12 cellular contexts compared by ENCODE assay signal in genomic region chr3:41997702-41998551, GRCh38. TPM values are rescaled to one million over a fixed set of nuclear protein-coding genes. Genes with fewer than 3 reads are reported as not detected.
DNase-seq lines count a peak whose midpoint lies in the region; FAIRE-seq and TF ChIP-seq lines count a peak whose summit lies in the region.
"Had no signal": no experiment of that assay in that cellular context is flagged by ENCODE, and none has a peak within 500 bp of the region (broad histone marks: within the 10 kb centered on the region; RNA-seq: fewer than 3 reads in every experiment).

No MANE protein-coding gene starts in this region.

- POLR2A ChIA-PET in OCI-LY7 (lab: Charles Lee), result interaction anchor here (2.1 to 2.3 kb wide), 2 partner anchors 9 to 15 kb away, joined by 4 to 6 read pairs; no protein-coding TSS in a partner anchor

- FAIRE-seq in D721Med (lab: Jason Lieb, UNC), result no peak
- FAIRE-seq: islet of Langerhans had no signal

- no peak for DNase-seq in BE2C
- DNase-seq in OCI-LY7 (ENCODE audit: low spot score), result no peak
- no peak for DNase-seq in esophagus muscularis mucosa (ENCODE audit: extremely low spot score)
- DNase-seq in NCI-H1092 (lab: John Stamatoyannopoulos, UW), result no peak
- DNase-seq in immature natural killer cell, result no peak
- no peak for DNase-seq in D721Med (ENCODE audit: insufficient read length, low spot score)
- DNase-seq in posterior vena cava (ENCODE audit: low spot score), result no peak
- DNase-seq: activated naive CD4-positive, alpha-beta T cell treated with anti-CD3 and anti-CD28 coated beads, Interleukin-2, amount 50 U/mL, for 16 hours; DND-41; GOT3 had no signal

- H3K4me3 ChIP-seq in BE2C (ENCODE audit: low read depth, low read length) (no peak overlapping the region), OCI-LY7 (ENCODE audit: low read depth, low read length, poor library complexity, severe bottlenecking) (no peak overlapping the region), esophagus muscularis mucosa (no peak overlapping the region), muscle layer of duodenum (ENCODE audit: low read depth in 1 of 2, low read length in 2 of 2) (no peak overlapping the region)

- peak; percentile 45 for TF ChIP-seq CTCF in BE2C (IDR thresholded peaks at IDR 0.05; ENCODE audit: low read depth, low read length)
- peak; percentile 52 for TF ChIP-seq CTCF in OCI-LY7 (conservative IDR thresholded peaks at IDR 0.05; ENCODE audit: low read length)
- peak; percentile 38 to 48 (median 39) for TF ChIP-seq CTCF in esophagus muscularis mucosa (IDR thresholded peaks at IDR 0.05)
- TF ChIP-seq CTCF in D721Med (IDR thresholded peaks at IDR 0.05; ENCODE audit: insufficient read depth, missing control alignments), result no peak

- no peaks in the 10 kb centered on the region for H3K36me3 ChIP-seq in BE2C
- H3K36me3 ChIP-seq in OCI-LY7 (ENCODE audit: insufficient read depth, low read length), result no peaks in the 10 kb centered on the region; the same call in 1 of the 2 replicates
- no peaks in the 10 kb centered on the region for H3K36me3 ChIP-seq in esophagus muscularis mucosa
- H3K36me3 ChIP-seq in muscle layer of duodenum (ENCODE audit: control insufficient read depth in 1 of 2, insufficient read depth in 2 of 2, low read length in 2 of 2), result no peaks in the 10 kb centered on the region

- H2AFZ ChIP-seq in OCI-LY7 (ENCODE audit: low read length), result no peak overlapping the region

- H3K9me3 ChIP-seq in BE2C, result no peaks in the 10 kb centered on the region
- no peaks in the 10 kb centered on the region for H3K9me3 ChIP-seq in OCI-LY7 (ENCODE audit: low read length)
- H3K9me3 ChIP-seq in esophagus muscularis mucosa, result no peaks in the 10 kb centered on the region
- peaks cover 0 to 4% of the 10 kb centered on the region in 2 donors for H3K9me3 ChIP-seq in muscle layer of duodenum (ENCODE audit: control insufficient read depth in 1 of 2, low read length in 2 of 2)

- CTCF ChIA-PET in OCI-LY7 (lab: Charles Lee; ENCODE audit: unreplicated experiment), result interaction anchor here (0.6 kb wide), 1 partner anchor 225 kb away, joined by 6 read pairs; no protein-coding TSS in a partner anchor

- H3K79me2 ChIP-seq in OCI-LY7 (ENCODE audit: insufficient read depth, low read depth, low read length), result no peaks in the 10 kb centered on the region

- H3K4me3 Mint-ChIP-seq in immature natural killer cell, result no peak overlapping the region

- no peak overlapping the region for H3K27ac Mint-ChIP-seq in immature natural killer cell

- H3K4me1 Mint-ChIP-seq in immature natural killer cell, result no peaks in the 10 kb centered on the region

- H3K27ac ChIP-seq in OCI-LY7 (ENCODE audit: low read depth, low read length, poor library complexity, severe bottlenecking) (no peak overlapping the region), esophagus muscularis mucosa (replicated peaks in 1 of 4) (peak overlapping the region in 1 of 4 donors; percentile 32), muscle layer of duodenum (ENCODE audit: low read length) (peak overlapping the region; percentile 14)

- no peak overlapping the region for H3K4me2 ChIP-seq in OCI-LY7 (ENCODE audit: low read length)

- no peaks in the 10 kb centered on the region for H3K9me2 ChIP-seq in OCI-LY7 (ENCODE audit: insufficient read depth, low read length)

- TF ChIP-seq POLR2A in esophagus muscularis mucosa (IDR thresholded peaks at IDR 0.05; ENCODE audit: low read depth), result no peak

- 38% methylated on average over 6 of the region's 6 CpGs for WGBS in esophagus muscularis mucosa

- H3K9me3 Mint-ChIP-seq in immature natural killer cell, result no peaks in the 10 kb centered on the region

- H3K27me3 ChIP-seq in BE2C, result no peaks in the 10 kb centered on the region
- H3K27me3 ChIP-seq in esophagus muscularis mucosa, result no peaks in the 10 kb centered on the region
- no peaks in the 10 kb centered on the region for H3K27me3 ChIP-seq in muscle layer of duodenum (ENCODE audit: low read depth, low read length)

- peaks cover 4 to 11% (median 5%) of the 10 kb centered on the region in 3 donors for H3K36me3 Mint-ChIP-seq in immature natural killer cell

- H4K20me1 ChIP-seq in OCI-LY7 (ENCODE audit: insufficient read depth, low read length), result no peaks in the 10 kb centered on the region

- H3K4me1 ChIP-seq in BE2C (no peaks in the 10 kb centered on the region), OCI-LY7 (ENCODE audit: insufficient read depth, low read length, poor library complexity, severe bottlenecking) (peaks cover 4% of the 10 kb centered on the region), esophagus muscularis mucosa (peaks cover 10 to 14% (median 12%) of the 10 kb centered on the region in 4 donors), muscle layer of duodenum (ENCODE audit: control insufficient read depth in 1 of 2, insufficient read depth in 2 of 2, low read length in 2 of 2) (peaks cover 0 to 13% of the 10 kb centered on the region in 2 donors)

- H3K27me3 Mint-ChIP-seq in immature natural killer cell (ENCODE audit: low read depth in 3 of 3), result peaks cover 0 to 2% (median 0%) of the 10 kb centered on the region in 3 donors

- BruUV-seq in OCI-LY7 (replicated peaks; lab: Mats Ljungman, UMichigan), result no TSS peak

- intact Hi-C loops in OCI-LY7 (cut with micrococcal nuclease; ENCODE audit: unreplicated experiment), result no loop called here
- intact Hi-C loops in esophagus muscularis mucosa (cut with DNase I), result loop anchor here (10.0 kb wide), 1 partner anchor 103 kb away; no protein-coding TSS in a partner anchor
- intact Hi-C loops in posterior vena cava (cut with DNase I), result no loop called here

- TF ChIP-seq EP300 in esophagus muscularis mucosa (IDR thresholded peaks at IDR 0.05), result no peak

RNA-seq across cellular contexts. Expression of gene ULK4, which starts 36.0 kb away (rescaled TPM):
- polyA plus RNA-seq in BE2C (2012; ENCODE audit: insufficient read depth, insufficient read length, low read depth), result 0.54 TPM
- 21.0 and 39.3 TPM in 2 replicates for total RNA-seq in OCI-LY7 (2014; rRNA removed; shearing (Covaris generic))
- total RNA-seq in OCI-LY7 (2022), result 17.6 and 18.9 TPM in 2 replicates
- total RNA-seq in esophagus muscularis mucosa, result 10 to 100 TPM in 2 of 4 donors, 1 to 10 TPM in 2; 4.2 to 15.4 (median 11.0) TPM
- 10 to 100 TPM in 1 of 3 donors, 1 to 10 TPM in 2; 9.9 to 10.6 (median 9.9) TPM for polyA plus RNA-seq in immature natural killer cell
- 1 to 10 TPM; 7.5 to 7.8 TPM for total RNA-seq in posterior vena cava
